25 cellular contexts compared by ENCODE assay signal in genomic region chr4:159280442-159281172, GRCh38.
DNase-seq lines count a peak whose midpoint lies in the region; FAIRE-seq and TF ChIP-seq lines count a peak whose summit lies in the region.
"Had no signal": no experiment of that assay in that cellular context is flagged by ENCODE, and none has a peak within 500 bp of the region (broad histone marks: within the 10 kb centered on the region; RNA-seq: fewer than 3 reads in every experiment).

No MANE protein-coding gene starts in this region.

- peaks cover 2% of the 10 kb centered on the region for H3K9me3 Mint-ChIP-seq in nephron
- H3K9me3 Mint-ChIP-seq: memory B cell had no signal

- H3K4me1 Mint-ChIP-seq in nephron = peaks cover 20% of the 10 kb centered on the region
- H3K4me1 Mint-ChIP-seq: CD4-positive, alpha-beta memory T cell; memory B cell; naive thymus-derived CD4-positive, alpha-beta T cell had no signal

- no peak overlapping the region for H3K4me3 Mint-ChIP-seq in nephron
- H3K4me3 Mint-ChIP-seq: CD4-positive, alpha-beta memory T cell; memory B cell; naive thymus-derived CD4-positive, alpha-beta T cell; T-helper 1 cell treated with Interleukin-12 subunit alpha and Interleukin-12 subunit beta and Interleukin-4 antibody, amounts not matched to agents 30 μg/mL and 1 μg/mL, for 36 hours had no signal

- peak overlapping the region; percentile 14 to 87 (median 23) for H3K27ac Mint-ChIP-seq in nephron
- H3K27ac Mint-ChIP-seq: CD4-positive, alpha-beta memory T cell; memory B cell; naive thymus-derived CD4-positive, alpha-beta T cell; T-helper 1 cell treated with Interleukin-12 subunit alpha and Interleukin-12 subunit beta and Interleukin-4 antibody, amounts not matched to agents 30 μg/mL and 1 μg/mL, for 36 hours had no signal

- in situ Hi-C loops in Caki2 (cut with HindIII; ENCODE audit: low pct_unique_long_range_greater_than_20kb, low sequenced_read_pairs) = no loop called here

- FAIRE-seq in endometrium (lab: Jason Lieb, UNC) = peak; percentile 12
- FAIRE-seq: GM12892 had no signal

- TF ChIP-seq CTCF in nephron (IDR thresholded peaks at IDR 0.05; ENCODE audit: unreplicated experiment in 3 of 3) = no peak

- peaks cover 14% of the 10 kb centered on the region for H3K36me3 Mint-ChIP-seq in nephron (ENCODE audit: low read depth)

- DNase-seq in Caki2 (ENCODE audit: low read depth) (peak; percentile 73), NCI-H2029 (lab: John Stamatoyannopoulos, UW) (peak; percentile 45), NCI-H2196 treated with DMSO at 0.1 percent for 48 hours (lab: John Stamatoyannopoulos, UW; ENCODE audit: unreplicated experiment) (no peak), epidermal melanocyte (ENCODE audit: insufficient read length, low spot score) (no peak), NCI-H2227 (lab: John Stamatoyannopoulos, UW; ENCODE audit: unreplicated experiment) (no peak), T-helper 2 cell (no peak)
- DNase-seq: activated CD4-positive, alpha-beta T cell treated with anti-CD3 and anti-CD28 coated beads, Interleukin-2, amount 50 U/mL, for 4 hours; activated gamma-delta T cell; activated T-cell treated with anti-CD3 and anti-CD28 coated beads for 4 hours; adrenal gland; CD4-positive, alpha-beta memory T cell; dermis blood vessel endothelial cell; DND-41; GM23248; heart right ventricle; KG1; naive thymus-derived CD4-positive, alpha-beta T cell; NCI-H2081; ovary; PC-9 had no signal

- H3K27me3 Mint-ChIP-seq in nephron (ENCODE audit: low read depth) = peaks cover 3% of the 10 kb centered on the region
- H3K27me3 Mint-ChIP-seq: CD4-positive, alpha-beta memory T cell; memory B cell; naive thymus-derived CD4-positive, alpha-beta T cell had no signal

Comparison
In these comparisons a context has a peak if more than half of its experiments do, and no peak if none do; other contexts are left out.
1. DNase-seq: peak in Caki2 (single experiment) and NCI-H2029 (single experiment); none in NCI-H2196 treated with DMSO at 0.1 percent for 48 hours (single experiment), epidermal melanocyte (single experiment), NCI-H2227 (single experiment) and T-helper 2 cell (0 of 5).